8 cellular contexts compared by ENCODE assay signal in genomic region chr6:11236351-11236750, GRCh38. TPM values are rescaled to one million over a fixed set of nuclear protein-coding genes. Genes with fewer than 3 reads are reported as not detected.
DNase-seq lines count a peak whose midpoint lies in the region; ATAC-seq and TF ChIP-seq lines count a peak whose summit lies in the region.

No MANE protein-coding gene starts in this region.

- peaks cover 29% of the 10 kb centered on the region for H3K4me1 Mint-ChIP-seq in activated naive CD8-positive, alpha-beta T cell treated with anti-CD3 and anti-CD28 coated beads, Interleukin-2, amount 10 ng/mL, durations not matched to agents 7 days and 5 days
- peaks cover 37% of the 10 kb centered on the region for H3K4me1 Mint-ChIP-seq in progenitor cell of endocrine pancreas (ENCODE audit: low read depth)

- peaks cover 25% of the 10 kb centered on the region for H3K36me3 Mint-ChIP-seq in activated naive CD8-positive, alpha-beta T cell treated with anti-CD3 and anti-CD28 coated beads, Interleukin-2, amount 10 ng/mL, durations not matched to agents 7 days and 5 days
- no peaks in the 10 kb centered on the region for H3K36me3 Mint-ChIP-seq in progenitor cell of endocrine pancreas (ENCODE audit: insufficient read depth)

- DNase-seq in HuH-7 (ENCODE audit: low spot score) (peak; percentile 19), progenitor cell of endocrine pancreas (ENCODE audit: low spot score, unreplicated experiment) (no peak), NCI-H510A treated with DMSO at 0.1 percent for 48 hours (lab: John Stamatoyannopoulos, UW) (no peak), SK-N-DZ (ENCODE audit: low spot score) (no peak), NCI-H82 treated with DMSO at 0.1 percent for 48 hours (lab: John Stamatoyannopoulos, UW; ENCODE audit: unreplicated experiment) (no peak)
- no peak for DNase-seq in activated naive CD8-positive, alpha-beta T cell treated with anti-CD3 and anti-CD28 coated beads, Interleukin-2, amount 10 ng/mL, durations not matched to agents 7 days and 5 days

- ATAC-seq in GM18861 (IDR thresholded peaks at IDR 0.05; ENCODE audit: unreplicated experiment) (peak; percentile 39), GM21526 (IDR thresholded peaks at IDR 0.05; ENCODE audit: low FRiP score, unreplicated experiment) (no peak)
- peak; percentile 11 for ATAC-seq in activated naive CD8-positive, alpha-beta T cell treated with anti-CD3 and anti-CD28 coated beads, Interleukin-2, amount 10 ng/mL, durations not matched to agents 7 days and 5 days (ENCODE audit: low read depth)

- POLR2A ChIA-PET in activated naive CD8-positive, alpha-beta T cell treated with anti-CD3 and anti-CD28 coated beads, Interleukin-2, amount 10 ng/mL, durations not matched to agents 7 days and 5 days (lab: Charles Lee), result interaction anchor here (0.7 to 1.9 kb wide), 6 partner anchors 12 to 118 kb away, joined by 3 to 6 read pairs (median 4); no protein-coding TSS in a partner anchor

- no peaks in the 10 kb centered on the region for H3K9me3 Mint-ChIP-seq in activated naive CD8-positive, alpha-beta T cell treated with anti-CD3 and anti-CD28 coated beads, Interleukin-2, amount 10 ng/mL, durations not matched to agents 7 days and 5 days
- no peaks in the 10 kb centered on the region for H3K9me3 Mint-ChIP-seq in progenitor cell of endocrine pancreas (ENCODE audit: low read depth)

- TF ChIP-seq CTCF in progenitor cell of endocrine pancreas (IDR thresholded peaks at IDR 0.05; ENCODE audit: unreplicated experiment), result no peak

- H3K27me3 Mint-ChIP-seq in activated naive CD8-positive, alpha-beta T cell treated with anti-CD3 and anti-CD28 coated beads, Interleukin-2, amount 10 ng/mL, durations not matched to agents 7 days and 5 days, result no peaks in the 10 kb centered on the region
- H3K27me3 Mint-ChIP-seq in progenitor cell of endocrine pancreas, result no peaks in the 10 kb centered on the region

- peak overlapping the region; percentile 30 for H3K4me3 Mint-ChIP-seq in activated naive CD8-positive, alpha-beta T cell treated with anti-CD3 and anti-CD28 coated beads, Interleukin-2, amount 10 ng/mL, durations not matched to agents 7 days and 5 days
- no peak overlapping the region for H3K4me3 Mint-ChIP-seq in progenitor cell of endocrine pancreas (ENCODE audit: low read depth)

- peak overlapping the region; percentile 57 for H3K27ac Mint-ChIP-seq in activated naive CD8-positive, alpha-beta T cell treated with anti-CD3 and anti-CD28 coated beads, Interleukin-2, amount 10 ng/mL, durations not matched to agents 7 days and 5 days
- H3K27ac Mint-ChIP-seq in progenitor cell of endocrine pancreas, result peak overlapping the region; percentile 40

RNA-seq across cellular contexts. Expression of gene NEDD9, which starts 3.9 kb away (rescaled TPM):
- total RNA-seq in activated naive CD8-positive, alpha-beta T cell treated with anti-CD3 and anti-CD28 coated beads, Interleukin-2, amount 10 ng/mL, durations not matched to agents 7 days and 5 days, result 10 to 100 TPM; 72.2 to 80.8 TPM
- total RNA-seq in progenitor cell of endocrine pancreas, result 13.6 and 14.1 TPM in 2 replicates
- polyA plus RNA-seq in SK-N-DZ (2014; cell fraction: cytosol; rRNA removed), result 0.14 and 0.31 TPM in 2 replicates
- 0.13 and 0.14 TPM in 2 replicates for polyA plus RNA-seq in SK-N-DZ (2014; cell fraction: nucleus; rRNA removed)
